Comparison of ENCODE assay signal across 17 cellular contexts in the genomic region with DNA sequence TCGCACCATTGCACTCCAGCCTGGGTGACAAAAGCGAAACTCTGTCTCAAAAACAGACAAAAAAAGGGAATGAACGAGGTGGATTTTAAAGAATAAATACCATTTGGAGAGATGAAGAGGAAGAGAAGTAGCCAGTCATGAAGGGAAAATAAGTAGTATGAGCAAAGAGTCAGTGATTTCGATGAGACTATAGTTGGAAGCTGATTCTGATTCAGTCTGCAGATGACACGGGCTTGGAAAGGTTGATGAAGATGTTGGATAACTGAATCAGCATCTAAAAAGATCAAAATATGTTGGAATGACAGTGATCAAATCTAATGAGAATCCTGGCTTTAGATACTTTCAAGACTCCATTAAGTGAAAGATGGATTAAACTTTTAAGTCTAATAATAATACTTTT. TPM values are rescaled to one million over a fixed set of nuclear protein-coding genes. Genes with fewer than 3 reads are reported as not detected.
DNase-seq lines count a peak whose midpoint lies in the region; ATAC-seq and TF ChIP-seq lines count a peak whose summit lies in the region.
"Had no signal": no experiment of that assay in that cellular context is flagged by ENCODE, and none has a peak within 500 bp of the region (broad histone marks: within the 10 kb centered on the region; RNA-seq: fewer than 3 reads in every experiment).

No MANE protein-coding gene starts in this region.

- intact Hi-C loops in activated CD4-positive, alpha-beta T cell treated with anti-CD3 and anti-CD28 coated beads, Interleukin-2, amount 10 ng/mL, durations not matched to agents 24 days and 14 days (cut with micrococcal nuclease) = no loop called here

- H3K4me2 ChIP-seq in GM23338 = no peak overlapping the region
- H3K4me2 ChIP-seq: PC-9 had no signal

- H3K4me1 ChIP-seq in CD4-positive, CD25-positive, alpha-beta regulatory T cell (ENCODE audit: control insufficient read depth, insufficient read depth, low read length, poor library complexity, severe bottlenecking) = peaks cover 40% of the 10 kb centered on the region
- peaks cover 57% of the 10 kb centered on the region for H3K4me1 ChIP-seq in GM23338 (ENCODE audit: insufficient read depth)

- H3K27me3 Mint-ChIP-seq in CD4-positive, CD25-positive, alpha-beta regulatory T cell = no peaks in the 10 kb centered on the region
- H3K27me3 Mint-ChIP-seq in GM23338 (ENCODE audit: insufficient read depth, low read depth, poor library complexity) (peaks cover 1% of the 10 kb centered on the region), progenitor cell of endocrine pancreas (no peaks in the 10 kb centered on the region)
- no peaks in the 10 kb centered on the region for H3K27me3 Mint-ChIP-seq in activated T-helper 17 cell treated with anti-CD3 and anti-CD28 coated beads, Interleukin-2, amount 50 U/mL, for 72 hours
- H3K27me3 Mint-ChIP-seq in activated CD4-positive, alpha-beta T cell treated with anti-CD3 and anti-CD28 coated beads, Interleukin-2, amount 10 ng/mL, durations not matched to agents 24 days and 14 days = no peaks in the 10 kb centered on the region

- no peaks in the 10 kb centered on the region for H3K9me3 Mint-ChIP-seq in CD4-positive, CD25-positive, alpha-beta regulatory T cell
- H3K9me3 Mint-ChIP-seq in GM23338 = no peaks in the 10 kb centered on the region; the same call in 2 of the 3 replicates
- no peaks in the 10 kb centered on the region for H3K9me3 Mint-ChIP-seq in activated T-helper 17 cell treated with anti-CD3 and anti-CD28 coated beads, Interleukin-2, amount 50 U/mL, for 72 hours
- H3K9me3 Mint-ChIP-seq in progenitor cell of endocrine pancreas (ENCODE audit: low read depth) = no peaks in the 10 kb centered on the region
- H3K9me3 Mint-ChIP-seq in activated CD4-positive, alpha-beta T cell treated with anti-CD3 and anti-CD28 coated beads, Interleukin-2, amount 10 ng/mL, durations not matched to agents 24 days and 14 days = no peaks in the 10 kb centered on the region

- H3K9me2 ChIP-seq in GM23338 (ENCODE audit: insufficient read depth) = no peaks in the 10 kb centered on the region

- H3F3A ChIP-seq in GM23338 (replicated peaks; ENCODE audit: low read depth) = peaks cover 5% of the 10 kb centered on the region; the same call in 1 of the 2 replicates

- H4K20me1 ChIP-seq in GM23338 (replicated peaks; ENCODE audit: insufficient read depth) = 0 out of 2 replicates have a peak, but pooled peaks cover 12% of the 10 kb centered on the region

- no peaks in the 10 kb centered on the region for H3K9me3 ChIP-seq in CD4-positive, CD25-positive, alpha-beta regulatory T cell (ENCODE audit: control insufficient read depth in 2 of 2, low read length in 2 of 2)

- peaks cover 37% of the 10 kb centered on the region for H3K36me3 Mint-ChIP-seq in CD4-positive, CD25-positive, alpha-beta regulatory T cell
- H3K36me3 Mint-ChIP-seq in GM23338 (ENCODE audit: low read depth) (peaks cover 11% of the 10 kb centered on the region), progenitor cell of endocrine pancreas (ENCODE audit: insufficient read depth) (peaks cover 6% of the 10 kb centered on the region)
- H3K36me3 Mint-ChIP-seq in activated T-helper 17 cell treated with anti-CD3 and anti-CD28 coated beads, Interleukin-2, amount 50 U/mL, for 72 hours (ENCODE audit: low read depth) = peaks cover 75% of the 10 kb centered on the region
- peaks cover 43% of the 10 kb centered on the region for H3K36me3 Mint-ChIP-seq in activated CD4-positive, alpha-beta T cell treated with anti-CD3 and anti-CD28 coated beads, Interleukin-2, amount 10 ng/mL, durations not matched to agents 24 days and 14 days (ENCODE audit: low read depth)

- no peak for TF ChIP-seq CTCF in GM23338 (conservative IDR thresholded peaks at IDR 0.05; ENCODE audit: low read depth in 2 of 2)
- TF ChIP-seq CTCF in progenitor cell of endocrine pancreas (IDR thresholded peaks at IDR 0.05; ENCODE audit: unreplicated experiment) = no peak

- H3K27ac Mint-ChIP-seq in CD4-positive, CD25-positive, alpha-beta regulatory T cell = peak overlapping the region; percentile 10 to 88 (median 74)
- H3K27ac Mint-ChIP-seq in GM23338 (no peak overlapping the region), progenitor cell of endocrine pancreas (peak overlapping the region; percentile 43)
- H3K27ac Mint-ChIP-seq in activated T-helper 17 cell treated with anti-CD3 and anti-CD28 coated beads, Interleukin-2, amount 50 U/mL, for 72 hours = no peak overlapping the region
- H3K27ac Mint-ChIP-seq in activated CD4-positive, alpha-beta T cell treated with anti-CD3 and anti-CD28 coated beads, Interleukin-2, amount 10 ng/mL, durations not matched to agents 24 days and 14 days = no peak overlapping the region

- no peak overlapping the region for H2AFZ ChIP-seq in GM23338
- H2AFZ ChIP-seq: PC-9 had no signal

- H3K27me3 ChIP-seq in CD4-positive, CD25-positive, alpha-beta regulatory T cell (ENCODE audit: control insufficient read depth, insufficient read depth, low read length) = no peaks in the 10 kb centered on the region
- no peaks in the 10 kb centered on the region for H3K27me3 ChIP-seq in GM23338 (ENCODE audit: insufficient read depth)
- H3K27me3 ChIP-seq: BLaER1 treated with 17β-estradiol and CSF1 and Interleukin-3, amounts not matched to agents 10 nM and 100 nM had no signal

- peaks cover 86% of the 10 kb centered on the region for H3K79me2 ChIP-seq in GM23338 (replicated peaks; ENCODE audit: insufficient read depth)

- H3K36me3 ChIP-seq in CD4-positive, CD25-positive, alpha-beta regulatory T cell (ENCODE audit: control insufficient read depth, insufficient read depth, low read length) = peaks cover 32% of the 10 kb centered on the region
- 0 out of 2 replicates have a peak, but pooled peaks cover 3% of the 10 kb centered on the region for H3K36me3 ChIP-seq in GM23338 (ENCODE audit: insufficient read depth)

- peaks cover 41 to 84% (median 66%) of the 10 kb centered on the region in 4 donors for H3K4me1 Mint-ChIP-seq in CD4-positive, CD25-positive, alpha-beta regulatory T cell
- peaks cover 40% of the 10 kb centered on the region for H3K4me1 Mint-ChIP-seq in GM23338
- peaks cover 44% of the 10 kb centered on the region for H3K4me1 Mint-ChIP-seq in activated T-helper 17 cell treated with anti-CD3 and anti-CD28 coated beads, Interleukin-2, amount 50 U/mL, for 72 hours
- peaks cover 19% of the 10 kb centered on the region for H3K4me1 Mint-ChIP-seq in progenitor cell of endocrine pancreas (ENCODE audit: low read depth)
- peaks cover 48% of the 10 kb centered on the region for H3K4me1 Mint-ChIP-seq in activated CD4-positive, alpha-beta T cell treated with anti-CD3 and anti-CD28 coated beads, Interleukin-2, amount 10 ng/mL, durations not matched to agents 24 days and 14 days

- DNase-seq in CD4-positive, CD25-positive, alpha-beta regulatory T cell = no peak
- DNase-seq in GM23338 (ENCODE audit: low spot score) = no peak
- no peak for DNase-seq in progenitor cell of endocrine pancreas (ENCODE audit: low spot score, unreplicated experiment)
- no peak for DNase-seq in NCI-H1105 (lab: John Stamatoyannopoulos, UW)
- DNase-seq in activated CD4-positive, alpha-beta T cell treated with anti-CD3 and anti-CD28 coated beads for 48 hours = no peak
- no peak for DNase-seq in activated CD4-positive, alpha-beta T cell treated with anti-CD3 and anti-CD28 coated beads, Interleukin-2, amount 10 ng/mL, durations not matched to agents 24 days and 14 days
- DNase-seq: DMS79 treated with DMSO at 0.1 percent for 48 hours, KBM-7, NCI-H1417 treated with DMSO at 0.1 percent for 48 hours, NCI-H187 treated with DMSO at 0.1 percent for 48 hours, NCI-H226, NCI-H524 treated with DMSO at 0.1 percent for 48 hours, PC-9, SIG-M5 had no signal

- peak overlapping the region in 1 of 4 donors; percentile 62 for H3K4me3 Mint-ChIP-seq in CD4-positive, CD25-positive, alpha-beta regulatory T cell
- H3K4me3 Mint-ChIP-seq in GM23338 (no peak overlapping the region), progenitor cell of endocrine pancreas (ENCODE audit: low read depth) (no peak overlapping the region)
- peak overlapping the region; percentile 14 for H3K4me3 Mint-ChIP-seq in activated T-helper 17 cell treated with anti-CD3 and anti-CD28 coated beads, Interleukin-2, amount 50 U/mL, for 72 hours
- H3K4me3 Mint-ChIP-seq in activated CD4-positive, alpha-beta T cell treated with anti-CD3 and anti-CD28 coated beads, Interleukin-2, amount 10 ng/mL, durations not matched to agents 24 days and 14 days = no peak overlapping the region

- no peak for ATAC-seq in CD4-positive, CD25-positive, alpha-beta regulatory T cell (ENCODE audit: low read depth in 2 of 2)
- no peak for ATAC-seq in GM23338
- no peak for ATAC-seq in activated T-helper 17 cell treated with anti-CD3 and anti-CD28 coated beads, Interleukin-2, amount 50 U/mL, for 72 hours (replicated peaks)

- H3K27ac ChIP-seq in CD4-positive, CD25-positive, alpha-beta regulatory T cell (ENCODE audit: insufficient read depth, low read length, poor library complexity, severe bottlenecking) = no peak overlapping the region
- peak overlapping the region; percentile 76 for H3K27ac ChIP-seq in GM23338 (ENCODE audit: low read depth)
- H3K27ac ChIP-seq: BLaER1 treated with 17β-estradiol and CSF1 and Interleukin-3, amounts not matched to agents 10 nM and 100 nM; PC-9; RWPE1 had no signal

- H3K4me3 ChIP-seq in CD4-positive, CD25-positive, alpha-beta regulatory T cell (ENCODE audit: low read depth, low read length) = no peak overlapping the region
- no peak overlapping the region for H3K4me3 ChIP-seq in GM23338
- H3K4me3 ChIP-seq: BLaER1 treated with 17β-estradiol and CSF1 and Interleukin-3, amounts not matched to agents 10 nM and 100 nM; PC-9 had no signal

TF ChIP-seq in GM23338, 12 proteins besides CTCF, POLR2A, EP300 and RAD21 (continues in another document):
- TF ChIP-seq JUNB (IDR thresholded peaks at IDR 0.05; ENCODE audit: unreplicated experiment) (no peak), EZH2phosphoT487 (IDR thresholded peaks at IDR 0.05; ENCODE audit: unreplicated experiment) (no peak), STAT1 (IDR thresholded peaks at IDR 0.05; ENCODE audit: unreplicated experiment) (no peak), CREB1 (CRISPR knock-in tag; IDR thresholded peaks at IDR 0.05; ENCODE audit: low read depth) (no peak)

RNA-seq across cellular contexts. Expression of gene MACF1, which starts 23.8 kb away (rescaled TPM):
- total RNA-seq in CD4-positive, CD25-positive, alpha-beta regulatory T cell = 431 TPM
- 10 to 100 TPM; 21.8 to 26.9 (median 24.7) TPM for polyA plus RNA-seq in CD4-positive, CD25-positive, alpha-beta regulatory T cell
- total RNA-seq in GM23338 (2014; rRNA removed; shearing (Covaris generic)) = 317 and 399 TPM in 2 replicates
- 87.3 and 104 TPM in 2 replicates for polyA plus RNA-seq in GM23338 (2016; fragmentation: Nextera tagmentation; extraction: Ambion mirVana)
- total RNA-seq in activated T-helper 17 cell treated with anti-CD3 and anti-CD28 coated beads, Interleukin-2, amount 50 U/mL, for 72 hours = 100 to 1,000 TPM; 434 to 605 TPM
- 241 and 285 TPM in 2 replicates for total RNA-seq in progenitor cell of endocrine pancreas
- 203 and 204 TPM in 2 replicates for total RNA-seq in activated CD4-positive, alpha-beta T cell treated with anti-CD3 and anti-CD28 coated beads, Interleukin-2, amount 10 ng/mL, durations not matched to agents 24 days and 14 days

Comparison
In these comparisons a context has a peak if more than half of its experiments do, and no peak if none do; other contexts are left out.
1. H3K27ac Mint-ChIP-seq: peak in CD4-positive, CD25-positive, alpha-beta regulatory T cell (3 of 3) and progenitor cell of endocrine pancreas (single experiment); none in GM23338 (single experiment), activated T-helper 17 cell treated with anti-CD3 and anti-CD28 coated beads, Interleukin-2, amount 50 U/mL, for 72 hours (single experiment) and activated CD4-positive, alpha-beta T cell treated with anti-CD3 and anti-CD28 coated beads, Interleukin-2, amount 10 ng/mL, durations not matched to agents 24 days and 14 days (single experiment).